In the genomic region with DNA sequence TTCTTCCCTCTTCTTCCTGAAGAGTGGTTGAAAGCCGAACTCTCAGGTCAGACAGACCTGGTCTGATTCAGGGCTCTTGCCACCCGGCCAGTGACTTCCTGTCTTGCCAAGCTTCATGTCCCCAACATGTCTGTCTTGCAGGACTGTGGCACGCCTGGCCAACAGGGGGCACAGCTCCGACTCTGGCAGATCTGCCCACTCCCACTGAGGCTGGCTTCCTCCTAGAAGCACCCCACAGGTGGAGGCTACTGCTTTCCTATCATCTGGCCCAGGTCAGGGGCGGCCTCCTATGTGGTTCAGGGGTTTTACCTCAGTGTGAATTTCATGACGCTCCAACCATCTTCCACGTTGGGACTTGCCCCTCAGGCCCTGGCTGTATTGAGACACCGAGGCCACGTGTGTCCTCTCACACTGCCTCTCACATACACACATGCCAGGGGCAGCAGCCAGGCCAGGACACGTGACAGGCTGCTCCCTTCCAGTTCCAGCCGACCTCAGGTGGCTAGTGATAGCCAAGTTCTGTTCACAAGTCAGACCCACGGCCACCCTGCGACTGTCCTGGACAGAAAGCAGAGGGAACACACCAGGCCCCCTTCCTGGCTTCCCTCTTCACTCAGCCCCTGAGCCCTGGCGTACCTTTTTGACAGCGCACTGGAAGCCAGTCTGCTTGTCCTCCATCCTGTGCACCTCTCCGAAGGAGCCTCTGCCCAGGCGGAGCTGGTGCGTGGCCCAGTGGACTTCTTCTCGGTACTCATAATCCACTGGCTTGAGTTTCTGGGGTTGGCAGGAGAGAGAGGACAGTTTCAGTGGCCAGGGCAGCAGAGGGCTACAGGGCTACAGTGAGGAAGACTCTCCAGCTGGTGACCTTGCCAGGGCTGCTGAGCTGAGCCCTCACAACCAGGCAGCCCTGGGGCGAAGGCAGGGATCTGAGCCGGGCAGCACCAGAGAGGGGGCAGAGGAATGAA, we compare ENCODE assay signal across 9 cellular contexts. TPM values are rescaled to one million over a fixed set of nuclear protein-coding genes. Genes with fewer than 3 reads are reported as not detected.
DNase-seq lines count a peak whose midpoint lies in the region; ATAC-seq and TF ChIP-seq lines count a peak whose summit lies in the region.
"Had no signal": no experiment of that assay in that cellular context is flagged by ENCODE, and none has a peak within 500 bp of the region (broad histone marks: within the 10 kb centered on the region; RNA-seq: fewer than 3 reads in every experiment).

No MANE protein-coding gene starts in this region.

- H3K9ac ChIP-seq in IMR-90 (ENCODE audit: low read depth, low read length): no peak overlapping the region

- no peak overlapping the region for H3K23ac ChIP-seq in IMR-90 (ENCODE audit: low read depth, low read length)

- no peak overlapping the region for H4K8ac ChIP-seq in IMR-90 (ENCODE audit: low read depth in 2 of 2, low read length in 2 of 2)

- no peak overlapping the region for H3K56ac ChIP-seq in IMR-90 (ENCODE audit: extremely low read depth, insufficient read depth, low read length)

- TF ChIP-seq CTCF in IMR-90 (conservative IDR thresholded peaks at IDR 0.05; ENCODE audit: low read depth, low read length) (peak; percentile 15; the same call in 1 of the 2 replicates), cardiac muscle cell (IDR thresholded peaks at IDR 0.05; ENCODE audit: low read depth, low read length) (peak; percentile 20), uterus (IDR thresholded peaks at IDR 0.05) (no peak)

- H3K27me3 Mint-ChIP-seq in activated CD8-positive, alpha-beta T cell treated with anti-CD3 and anti-CD28 coated beads, Interleukin-2, amount 10 ng/mL, durations not matched to agents 7 days and 5 days (ENCODE audit: low read depth): no peaks in the 10 kb centered on the region
- H3K27me3 Mint-ChIP-seq in stimulated activated memory B cell treated with anti-CD40 and anti-IgM and Interleukin-4, amounts not matched to agents 10 μg/mL and 1 μg/mL and 100 μg/mL, for 72 hours: no peaks in the 10 kb centered on the region

- no peak overlapping the region for H2BK120ac ChIP-seq in IMR-90 (ENCODE audit: low read depth, low read length)

- H2AFZ ChIP-seq in IMR-90 (replicated peaks; ENCODE audit: low read length, poor library complexity): peak overlapping the region; percentile 3

- H3K27me3 ChIP-seq in IMR-90 (ENCODE audit: control insufficient read depth, insufficient read depth, low read length) (no peaks in the 10 kb centered on the region), cardiac muscle cell (no peaks in the 10 kb centered on the region), uterus (no peaks in the 10 kb centered on the region)

- no TSS peak for BruUV-seq in IMR-90 (replicated peaks; lab: Mats Ljungman, UMichigan)

- dilution Hi-C loops in IMR-90 (cut with HindIII; ENCODE audit: low sequenced_read_pairs, unreplicated experiment): no loop called here

- peak overlapping the region; percentile 77 for H3K27ac Mint-ChIP-seq in activated CD8-positive, alpha-beta T cell treated with anti-CD3 and anti-CD28 coated beads, Interleukin-2, amount 10 ng/mL, durations not matched to agents 7 days and 5 days
- peak overlapping the region; percentile 58 for H3K27ac Mint-ChIP-seq in stimulated activated memory B cell treated with anti-CD40 and anti-IgM and Interleukin-4, amounts not matched to agents 10 μg/mL and 1 μg/mL and 100 μg/mL, for 72 hours

- H3K9me1 ChIP-seq in IMR-90 (ENCODE audit: insufficient read depth, low read length): peaks cover 8% of the 10 kb centered on the region; the same call in 1 of the 2 replicates

- no peak for DNase-seq in IMR-90
- DNase-seq in activated CD8-positive, alpha-beta T cell treated with anti-CD3 and anti-CD28 coated beads, Interleukin-2, amount 10 ng/mL, durations not matched to agents 7 days and 5 days: peak; percentile 42
- no peak for DNase-seq in cardiac muscle cell (ENCODE audit: low read depth in 1 of 2, low spot score in 1 of 2)
- DNase-seq in uterus: no peak
- no peak for DNase-seq in SHP77 treated with DMSO at 0.1 percent for 48 hours (lab: John Stamatoyannopoulos, UW)

- H2AK5ac ChIP-seq in IMR-90 (ENCODE audit: low read depth, low read length): peak overlapping the region; percentile 58; the same call in 1 of the 2 replicates

- peaks cover 26% of the 10 kb centered on the region for H3K4me1 Mint-ChIP-seq in activated CD8-positive, alpha-beta T cell treated with anti-CD3 and anti-CD28 coated beads, Interleukin-2, amount 10 ng/mL, durations not matched to agents 7 days and 5 days (ENCODE audit: low read depth)
- peaks cover 24% of the 10 kb centered on the region for H3K4me1 Mint-ChIP-seq in stimulated activated memory B cell treated with anti-CD40 and anti-IgM and Interleukin-4, amounts not matched to agents 10 μg/mL and 1 μg/mL and 100 μg/mL, for 72 hours

- TF ChIP-seq RAD21 in IMR-90 (IDR thresholded peaks at IDR 0.05; ENCODE audit: low read length): peak; percentile 12; the same call in 1 of the 2 replicates

- H3K9me3 ChIP-seq in IMR-90 (ENCODE audit: control insufficient read depth, insufficient read depth, low read length): no peaks in the 10 kb centered on the region
- no peaks in the 10 kb centered on the region for H3K9me3 ChIP-seq in cardiac muscle cell (ENCODE audit: low read depth)
- no peaks in the 10 kb centered on the region for H3K9me3 ChIP-seq in uterus

- POLR2A ChIA-PET in IMR-90 (lab: Charles Lee; ENCODE audit: unreplicated experiment): no interaction called here
- POLR2A ChIA-PET in activated CD8-positive, alpha-beta T cell treated with anti-CD3 and anti-CD28 coated beads, Interleukin-2, amount 10 ng/mL, durations not matched to agents 7 days and 5 days (lab: Charles Lee): interaction anchor here (1.0 kb wide), 1 partner anchor 32 kb away, joined by 4 read pairs; no protein-coding TSS in a partner anchor

- no peak overlapping the region for H3K4ac ChIP-seq in IMR-90 (ENCODE audit: low read depth, low read length)

- WGBS in IMR-90 (ENCODE audit: extremely low coverage in 2 of 2, insufficient read length in 1 of 2), 2 experiments: 91% methylated on average over 13 of the region's 21 CpGs; no CpG with 5 or more reads in 1 of the 2 experiments

- H2AK9ac ChIP-seq in IMR-90 (replicated peaks; ENCODE audit: low read depth, low read length, poor library complexity): peak overlapping the region; percentile 47

- in situ Hi-C loops in IMR-90 (cut with MboI; ENCODE audit: low sequenced_read_pairs): no loop called here

- TF ChIP-seq POLR2A in IMR-90 (IDR thresholded peaks at IDR 0.05; ENCODE audit: low read depth, low read length) (no peak), uterus (IDR thresholded peaks at IDR 0.05) (no peak)

- H3K4me1 ChIP-seq in IMR-90 (ENCODE audit: control insufficient read depth, insufficient read depth, low read length) (peaks cover 18% of the 10 kb centered on the region), cardiac muscle cell (ENCODE audit: low read depth) (peaks cover 22% of the 10 kb centered on the region), uterus (peaks cover 0 to 3% of the 10 kb centered on the region in 2 donors)

- H3K4me3 ChIP-seq in IMR-90 (ENCODE audit: insufficient read depth, low read depth, low read length) (no peak overlapping the region), cardiac muscle cell (no peak overlapping the region), uterus (no peak overlapping the region)
- H3K4me3 ChIP-seq: SK-N-MC had no signal

- no peak overlapping the region for H2BK15ac ChIP-seq in IMR-90 (ENCODE audit: low read depth, low read length)

- H2BK5ac ChIP-seq in IMR-90 (ENCODE audit: low read depth, low read length, poor library complexity, severe bottlenecking): peak overlapping the region; percentile 20

- H3K27ac ChIP-seq in IMR-90 (ENCODE audit: insufficient read depth, low read length) (no peak overlapping the region), cardiac muscle cell (no peak overlapping the region), uterus (no peak overlapping the region)
- H3K27ac ChIP-seq: SK-N-MC had no signal

- H3K4me3 Mint-ChIP-seq in activated CD8-positive, alpha-beta T cell treated with anti-CD3 and anti-CD28 coated beads, Interleukin-2, amount 10 ng/mL, durations not matched to agents 7 days and 5 days: no peak overlapping the region
- H3K4me3 Mint-ChIP-seq in stimulated activated memory B cell treated with anti-CD40 and anti-IgM and Interleukin-4, amounts not matched to agents 10 μg/mL and 1 μg/mL and 100 μg/mL, for 72 hours: no peak overlapping the region

- H3K14ac ChIP-seq in IMR-90 (replicated peaks; ENCODE audit: low read depth, low read length): no peak overlapping the region

- H3K36me3 ChIP-seq in IMR-90 (ENCODE audit: control insufficient read depth, insufficient read depth, low read length) (peaks cover 63% of the 10 kb centered on the region), cardiac muscle cell (peaks cover 5% of the 10 kb centered on the region), uterus (no peaks in the 10 kb centered on the region)

- H3K18ac ChIP-seq in IMR-90 (ENCODE audit: low read depth, low read length): no peak overlapping the region

- H2BK20ac ChIP-seq in IMR-90 (ENCODE audit: low read depth, low read length): no peak overlapping the region

- CTCF ChIA-PET in IMR-90 (lab: Yijun Ruan, JAX): interaction anchor here (0.7 kb wide), 1 partner anchor 18 kb away, joined by 3 read pairs; no protein-coding TSS in a partner anchor
- CTCF ChIA-PET in activated CD8-positive, alpha-beta T cell treated with anti-CD3 and anti-CD28 coated beads, Interleukin-2, amount 10 ng/mL, durations not matched to agents 7 days and 5 days (lab: Charles Lee): interaction anchor here (0.9 to 5.9 kb wide), 10 partner anchors 8 to 101 kb away, joined by 3 to 33 read pairs (median 6); a partner anchor contains a TSS

- no peak overlapping the region for H4K91ac ChIP-seq in IMR-90 (ENCODE audit: insufficient read depth, low read depth, low read length)

- peaks cover 48% of the 10 kb centered on the region for H3K36me3 Mint-ChIP-seq in activated CD8-positive, alpha-beta T cell treated with anti-CD3 and anti-CD28 coated beads, Interleukin-2, amount 10 ng/mL, durations not matched to agents 7 days and 5 days (ENCODE audit: low read depth)
- peaks cover 71% of the 10 kb centered on the region for H3K36me3 Mint-ChIP-seq in stimulated activated memory B cell treated with anti-CD40 and anti-IgM and Interleukin-4, amounts not matched to agents 10 μg/mL and 1 μg/mL and 100 μg/mL, for 72 hours

- peaks cover 9% of the 10 kb centered on the region; the same call in 1 of the 2 replicates for H4K20me1 ChIP-seq in IMR-90 (ENCODE audit: insufficient read depth, low read length)

- no peaks in the 10 kb centered on the region for H3K9me3 Mint-ChIP-seq in activated CD8-positive, alpha-beta T cell treated with anti-CD3 and anti-CD28 coated beads, Interleukin-2, amount 10 ng/mL, durations not matched to agents 7 days and 5 days (ENCODE audit: insufficient read depth)
- H3K9me3 Mint-ChIP-seq in stimulated activated memory B cell treated with anti-CD40 and anti-IgM and Interleukin-4, amounts not matched to agents 10 μg/mL and 1 μg/mL and 100 μg/mL, for 72 hours: no peaks in the 10 kb centered on the region

- no peak overlapping the region for H3K4me2 ChIP-seq in IMR-90 (ENCODE audit: low read depth, low read length)

- no peak overlapping the region for H4K5ac ChIP-seq in IMR-90 (ENCODE audit: low read depth, low read length)

- ATAC-seq in IMR-90 (ENCODE audit: low read depth): no peak
- ATAC-seq in activated CD8-positive, alpha-beta T cell treated with anti-CD3 and anti-CD28 coated beads, Interleukin-2, amount 10 ng/mL, durations not matched to agents 7 days and 5 days: peak; percentile 53
- peak; percentile 58 for ATAC-seq in stimulated activated memory B cell treated with anti-CD40 and anti-IgM and Interleukin-4, amounts not matched to agents 10 μg/mL and 1 μg/mL and 100 μg/mL, for 72 hours
- ATAC-seq in GM21526 (IDR thresholded peaks at IDR 0.05; ENCODE audit: low FRiP score, unreplicated experiment): no peak

- intact Hi-C loops in IMR-90 (cut with micrococcal nuclease) (no loop called here), uterus (cut with DNase I; ENCODE audit: low total_unique reads) (no loop called here)

- peaks cover 5 to 22% of the 10 kb centered on the region in 2 experiments; a peak in 3 of 4 replicates for H3K79me1 ChIP-seq in IMR-90 (ENCODE audit: low read depth in 1 of 2, low read length in 2 of 2)

RNA-seq across cellular contexts. Expression of a gene that starts 22.6 kb away (rescaled TPM):
- total RNA-seq in IMR-90 (2012; rRNA removed) (under 0.01 and 0.18 TPM in 2 replicates), cardiac muscle cell (0.45 TPM in 1 of 2 replicates, not detected in the other), uterus (not detected)
- polyA plus RNA-seq in IMR-90 (2012; rRNA removed) (not detected in 2 replicates), cardiac muscle cell (not detected in 2 replicates)
- not detected in 2 replicates for polyA plus RNA-seq in IMR-90 (2012; cell fraction: cytosol; rRNA removed)
- 0.09 TPM in 1 of 2 replicates, not detected in the other for polyA plus RNA-seq in IMR-90 (2012; cell fraction: nucleus; rRNA removed; ENCODE audit: low replicate concordance)
- under 1 TPM; 0.52 to 0.55 TPM for total RNA-seq in activated CD8-positive, alpha-beta T cell treated with anti-CD3 and anti-CD28 coated beads, Interleukin-2, amount 10 ng/mL, durations not matched to agents 7 days and 5 days
- total RNA-seq: lower leg skin had no signal

RNA-seq across cellular contexts. Expression of a gene that starts 32.4 kb away (rescaled TPM):
- total RNA-seq in IMR-90 (2012; rRNA removed): 3.6 and 4.1 TPM in 2 replicates
- 19.9 and 21.7 TPM in 2 replicates for polyA plus RNA-seq in IMR-90 (2012; rRNA removed)
- 11.1 and 15.2 TPM in 2 replicates for polyA plus RNA-seq in IMR-90 (2012; cell fraction: cytosol; rRNA removed)
- 52.0 and 95.3 TPM in 2 replicates for polyA plus RNA-seq in IMR-90 (2012; cell fraction: nucleus; rRNA removed; ENCODE audit: low replicate concordance)
- total RNA-seq in activated CD8-positive, alpha-beta T cell treated with anti-CD3 and anti-CD28 coated beads, Interleukin-2, amount 10 ng/mL, durations not matched to agents 7 days and 5 days: 10 to 100 TPM; 17.5 to 23.8 TPM
- total RNA-seq in cardiac muscle cell: 2.9 and 3.6 TPM in 2 replicates
- 1.3 and 3.7 TPM in 2 replicates for polyA plus RNA-seq in cardiac muscle cell
- total RNA-seq in uterus: 10 to 100 TPM in 1 of 4 donors, 1 to 10 TPM in 3; 1.0 to 22.1 (median 4.9) TPM

Comparison
In these comparisons a context has a peak if more than half of its experiments do, and no peak if none do; other contexts are left out.
1. ATAC-seq: peak in activated CD8-positive, alpha-beta T cell treated with anti-CD3 and anti-CD28 coated beads, Interleukin-2, amount 10 ng/mL, durations not matched to agents 7 days and 5 days (single experiment) and stimulated activated memory B cell treated with anti-CD40 and anti-IgM and Interleukin-4, amounts not matched to agents 10 μg/mL and 1 μg/mL and 100 μg/mL, for 72 hours (single experiment); none in IMR-90 (single experiment) and GM21526 (single experiment).
2. CTCF ChIP-seq: peak in IMR-90 (single experiment) and cardiac muscle cell (single experiment); none in uterus (0 of 4).